8 cellular contexts compared by ENCODE assay signal in the genomic region with DNA sequence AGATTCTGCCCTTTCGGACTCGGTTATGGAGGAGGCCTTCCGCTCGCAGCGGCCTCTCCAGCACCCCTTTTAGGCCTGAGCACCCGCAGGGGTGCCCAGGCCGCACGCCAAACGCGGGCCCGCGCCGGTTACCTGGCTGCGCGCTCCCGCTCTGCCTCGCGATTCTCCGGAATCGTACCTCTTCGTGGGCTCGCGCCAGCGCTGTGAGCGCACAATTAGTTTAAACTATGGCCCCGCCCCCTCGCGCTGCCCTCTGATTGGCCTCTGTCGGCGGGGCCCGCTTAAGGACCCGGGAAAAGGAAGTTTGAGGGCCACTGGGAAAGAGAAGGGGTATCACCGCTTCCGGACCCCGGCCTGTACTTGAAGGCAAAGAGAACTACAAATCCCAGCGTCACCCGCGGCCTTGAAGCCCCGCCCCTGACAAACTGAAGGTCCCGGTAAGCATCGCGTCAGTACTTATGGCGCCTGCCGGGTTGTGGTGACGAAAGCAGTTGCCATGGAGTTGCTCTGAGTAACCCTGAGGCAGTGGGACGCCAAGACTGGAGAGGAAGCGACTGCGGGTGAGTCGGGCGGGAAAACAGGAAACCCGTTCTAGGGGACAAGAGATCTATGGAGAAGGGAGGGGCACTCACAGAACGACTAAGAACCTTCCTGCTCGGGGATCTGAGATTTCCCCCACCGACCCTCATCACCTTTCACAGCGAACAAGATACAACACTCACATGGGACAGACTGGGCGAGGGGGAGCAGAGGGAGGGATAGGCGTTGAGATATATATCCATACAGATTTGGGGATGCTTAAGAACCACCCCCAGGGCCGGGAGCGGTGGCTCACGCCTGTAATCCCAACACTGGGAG. TPM values are rescaled to one million over a fixed set of nuclear protein-coding genes. Genes with fewer than 3 reads are reported as not detected.
DNase-seq lines count a peak whose midpoint lies in the region; ATAC-seq, FAIRE-seq and TF ChIP-seq lines count a peak whose summit lies in the region.

A gene with protein sequence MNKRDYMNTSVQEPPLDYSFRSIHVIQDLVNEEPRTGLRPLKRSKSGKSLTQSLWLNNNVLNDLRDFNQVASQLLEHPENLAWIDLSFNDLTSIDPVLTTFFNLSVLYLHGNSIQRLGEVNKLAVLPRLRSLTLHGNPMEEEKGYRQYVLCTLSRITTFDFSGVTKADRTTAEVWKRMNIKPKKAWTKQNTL (plus strand): TSS at position 525 of the 858 bp plus-strand sequence. CDS start 8,234 bp downstream, outside the sequence.
A gene with protein sequence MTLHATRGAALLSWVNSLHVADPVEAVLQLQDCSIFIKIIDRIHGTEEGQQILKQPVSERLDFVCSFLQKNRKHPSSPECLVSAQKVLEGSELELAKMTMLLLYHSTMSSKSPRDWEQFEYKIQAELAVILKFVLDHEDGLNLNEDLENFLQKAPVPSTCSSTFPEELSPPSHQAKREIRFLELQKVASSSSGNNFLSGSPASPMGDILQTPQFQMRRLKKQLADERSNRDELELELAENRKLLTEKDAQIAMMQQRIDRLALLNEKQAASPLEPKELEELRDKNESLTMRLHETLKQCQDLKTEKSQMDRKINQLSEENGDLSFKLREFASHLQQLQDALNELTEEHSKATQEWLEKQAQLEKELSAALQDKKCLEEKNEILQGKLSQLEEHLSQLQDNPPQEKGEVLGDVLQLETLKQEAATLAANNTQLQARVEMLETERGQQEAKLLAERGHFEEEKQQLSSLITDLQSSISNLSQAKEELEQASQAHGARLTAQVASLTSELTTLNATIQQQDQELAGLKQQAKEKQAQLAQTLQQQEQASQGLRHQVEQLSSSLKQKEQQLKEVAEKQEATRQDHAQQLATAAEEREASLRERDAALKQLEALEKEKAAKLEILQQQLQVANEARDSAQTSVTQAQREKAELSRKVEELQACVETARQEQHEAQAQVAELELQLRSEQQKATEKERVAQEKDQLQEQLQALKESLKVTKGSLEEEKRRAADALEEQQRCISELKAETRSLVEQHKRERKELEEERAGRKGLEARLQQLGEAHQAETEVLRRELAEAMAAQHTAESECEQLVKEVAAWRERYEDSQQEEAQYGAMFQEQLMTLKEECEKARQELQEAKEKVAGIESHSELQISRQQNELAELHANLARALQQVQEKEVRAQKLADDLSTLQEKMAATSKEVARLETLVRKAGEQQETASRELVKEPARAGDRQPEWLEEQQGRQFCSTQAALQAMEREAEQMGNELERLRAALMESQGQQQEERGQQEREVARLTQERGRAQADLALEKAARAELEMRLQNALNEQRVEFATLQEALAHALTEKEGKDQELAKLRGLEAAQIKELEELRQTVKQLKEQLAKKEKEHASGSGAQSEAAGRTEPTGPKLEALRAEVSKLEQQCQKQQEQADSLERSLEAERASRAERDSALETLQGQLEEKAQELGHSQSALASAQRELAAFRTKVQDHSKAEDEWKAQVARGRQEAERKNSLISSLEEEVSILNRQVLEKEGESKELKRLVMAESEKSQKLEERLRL (N-terminal part only) (minus strand): TSS at position 217 of the 858 bp plus-strand sequence. CDS start 44,599 bp downstream, outside the sequence.

- peak; percentile 92 for ATAC-seq in HG03432 (IDR thresholded peaks at IDR 0.05; ENCODE audit: unreplicated experiment)

- peak; percentile 82 for TF ChIP-seq POLR2A in GM19193 (IDR thresholded peaks at IDR 0.05; ENCODE audit: extremely low read depth, insufficient read depth, insufficient read length)

- peaks cover 44% of the 10 kb centered on the region for H3K79me2 ChIP-seq in keratinocyte (ENCODE audit: control insufficient read depth, insufficient read depth, low read length)

- H3K27me3 ChIP-seq in keratinocyte (ENCODE audit: control insufficient read depth, extremely low read depth, insufficient read depth, low read length) = no peaks in the 10 kb centered on the region

- no peaks in the 10 kb centered on the region for H3K9me3 ChIP-seq in keratinocyte (ENCODE audit: control insufficient read depth, low read depth, low read length)

- FAIRE-seq in keratinocyte (lab: Jason Lieb, UNC) = peak; percentile 85

- no peaks in the 10 kb centered on the region for H3K36me3 ChIP-seq in keratinocyte (ENCODE audit: control insufficient read depth in 2 of 2, extremely low read depth in 1 of 2, insufficient read depth in 2 of 2, low read length in 2 of 2)

- TF ChIP-seq CTCF in keratinocyte (optimal IDR thresholded peaks at IDR 0.05 in 1 of 3, IDR thresholded peaks at IDR 0.05 in 1 of 3, conservative IDR thresholded peaks at IDR 0.05 in 1 of 3; ENCODE audit: extremely low read depth in 1 of 3, insufficient read depth in 2 of 3, low read length in 3 of 3) = no peak

- no peaks in the 10 kb centered on the region for H4K20me1 ChIP-seq in keratinocyte (ENCODE audit: control insufficient read depth, extremely low read depth, insufficient read depth, low read length)

- DNase-seq in Ammon's horn (ENCODE audit: low spot score) (peak; percentile 100), NCI-H460 (ENCODE audit: extremely low read depth, low read depth) (peak; percentile 99), cerebellum (ENCODE audit: low spot score) (peak; percentile 98), keratinocyte (ENCODE audit: low read depth, low spot score) (peak; percentile 100)
- peak; percentile 98 for DNase-seq in activated CD4-positive, alpha-beta T cell treated with anti-CD3 and anti-CD28 coated beads for 1 hour
- DNase-seq in stimulated activated CD4-positive, alpha-beta T cell treated with anti-CD3 and anti-CD28 coated beads, Interleukin-12 subunit alpha, Interleukin-12 subunit beta, amount 100 ng/mL, for 48 hours (ENCODE audit: low read depth in 2 of 3, low spot score in 1 of 3) = peak; percentile 97 to 99 (median 98)

- H3K9ac ChIP-seq in keratinocyte (ENCODE audit: control insufficient read depth, extremely low read depth, insufficient read depth, low read length) = peak within 1 kb of the TSS; percentile 87

- peak within 1 kb of the TSS; percentile 96 for H2AFZ ChIP-seq in keratinocyte (ENCODE audit: control insufficient read depth, low read length)

- H3K4me3 ChIP-seq in keratinocyte (ENCODE audit: control insufficient read depth in 2 of 3, extremely low read depth in 1 of 3, insufficient read depth in 2 of 3, low read depth in 1 of 3, low read length in 3 of 3) = peak within 1 kb of the TSS; percentile 73 to 94 (median 94)

- H3K4me2 ChIP-seq in keratinocyte (ENCODE audit: control insufficient read depth, extremely low read depth, insufficient read depth, low read depth, low read length) = peak within 1 kb of the TSS; percentile 97

- H3K27ac ChIP-seq in keratinocyte (ENCODE audit: control insufficient read depth, insufficient read depth, low read length) = peak within 1 kb of the TSS; percentile 90

- no peaks in the 10 kb centered on the region for H3K9me1 ChIP-seq in keratinocyte (ENCODE audit: control insufficient read depth, extremely low read depth, insufficient read depth, low read length)

- dilution Hi-C loops in keratinocyte (cut with MboI; ENCODE audit: extremely low pct_ligation_motif_present, low sequenced_read_pairs) = no loop called here

- peaks cover 51% of the 10 kb centered on the region for H3K4me1 ChIP-seq in keratinocyte (ENCODE audit: control insufficient read depth, extremely low read depth, insufficient read depth, low read length)

RNA-seq across cellular contexts. Expression of the first gene that starts in this region (rescaled TPM):
- 6.7 and 7.5 TPM in 2 replicates for total RNA-seq in NCI-H460 (2014; rRNA removed; shearing (Covaris generic))
- 3.7 and 4.9 TPM in 2 replicates for polyA plus RNA-seq in NCI-H460 (2014; cell fraction: nucleus; rRNA removed)
- 12.5 TPM for total RNA-seq in cerebellum
- polyA plus RNA-seq in keratinocyte = 4.2 to 6.7 TPM (median 5.2 TPM) in 3 replicates
- polyA plus RNA-seq in keratinocyte (2011; ENCODE audit: low read depth) = 3.5 TPM
- 3.3 and 4.0 TPM in 2 replicates for polyA plus RNA-seq in keratinocyte (2011; cell fraction: cytosol; rRNA removed)
- 2.7 and 4.0 TPM in 2 replicates for polyA plus RNA-seq in keratinocyte (2011; cell fraction: nucleus; rRNA removed)
- polyA plus RNA-seq in keratinocyte (2012; ENCODE audit: low replicate concordance) = 2.3 and 6.0 TPM in 2 replicates
- 0.66 to 10.5 TPM (median 3.7 TPM) in 3 replicates for polyA minus RNA-seq in keratinocyte
- 3.1 TPM for polyA minus RNA-seq in keratinocyte (2011; cell fraction: cytosol; rRNA and poly(A)+ RNA removed)
- polyA minus RNA-seq in keratinocyte (2011; cell fraction: nucleus; rRNA and poly(A)+ RNA removed) = 0.74 and 1.6 TPM in 2 replicates

RNA-seq across cellular contexts. Expression of the second gene that starts in this region (rescaled TPM):
- 48.8 and 57.0 TPM in 2 replicates for total RNA-seq in NCI-H460 (2014; rRNA removed; shearing (Covaris generic))
- 107 and 130 TPM in 2 replicates for polyA plus RNA-seq in NCI-H460 (2014; cell fraction: nucleus; rRNA removed)
- total RNA-seq in cerebellum = 170 TPM
- polyA plus RNA-seq in keratinocyte = 38.8 to 45.7 TPM (median 40.4 TPM) in 3 replicates
- 26.5 TPM for polyA plus RNA-seq in keratinocyte (2011; ENCODE audit: low read depth)
- polyA plus RNA-seq in keratinocyte (2011; cell fraction: cytosol; rRNA removed) = 24.7 and 32.8 TPM in 2 replicates
- polyA plus RNA-seq in keratinocyte (2011; cell fraction: nucleus; rRNA removed) = 108 and 133 TPM in 2 replicates
- polyA plus RNA-seq in keratinocyte (2012; ENCODE audit: low replicate concordance) = 44.4 and 52.9 TPM in 2 replicates
- polyA minus RNA-seq in keratinocyte = 89.8 to 255 TPM (median 101 TPM) in 3 replicates
- polyA minus RNA-seq in keratinocyte (2011; cell fraction: cytosol; rRNA and poly(A)+ RNA removed) = 46.2 TPM
- polyA minus RNA-seq in keratinocyte (2011; cell fraction: nucleus; rRNA and poly(A)+ RNA removed) = 82.2 and 105 TPM in 2 replicates

Comparison
In these comparisons a context has a peak if more than half of its experiments do, and no peak if none do; other contexts are left out.
1. Peak in every context shown above with its lines: DNase-seq, ATAC-seq, H3K4me3 ChIP-seq and H3K27ac ChIP-seq.